8 cellular contexts compared by ENCODE assay signal in the genomic region with DNA sequence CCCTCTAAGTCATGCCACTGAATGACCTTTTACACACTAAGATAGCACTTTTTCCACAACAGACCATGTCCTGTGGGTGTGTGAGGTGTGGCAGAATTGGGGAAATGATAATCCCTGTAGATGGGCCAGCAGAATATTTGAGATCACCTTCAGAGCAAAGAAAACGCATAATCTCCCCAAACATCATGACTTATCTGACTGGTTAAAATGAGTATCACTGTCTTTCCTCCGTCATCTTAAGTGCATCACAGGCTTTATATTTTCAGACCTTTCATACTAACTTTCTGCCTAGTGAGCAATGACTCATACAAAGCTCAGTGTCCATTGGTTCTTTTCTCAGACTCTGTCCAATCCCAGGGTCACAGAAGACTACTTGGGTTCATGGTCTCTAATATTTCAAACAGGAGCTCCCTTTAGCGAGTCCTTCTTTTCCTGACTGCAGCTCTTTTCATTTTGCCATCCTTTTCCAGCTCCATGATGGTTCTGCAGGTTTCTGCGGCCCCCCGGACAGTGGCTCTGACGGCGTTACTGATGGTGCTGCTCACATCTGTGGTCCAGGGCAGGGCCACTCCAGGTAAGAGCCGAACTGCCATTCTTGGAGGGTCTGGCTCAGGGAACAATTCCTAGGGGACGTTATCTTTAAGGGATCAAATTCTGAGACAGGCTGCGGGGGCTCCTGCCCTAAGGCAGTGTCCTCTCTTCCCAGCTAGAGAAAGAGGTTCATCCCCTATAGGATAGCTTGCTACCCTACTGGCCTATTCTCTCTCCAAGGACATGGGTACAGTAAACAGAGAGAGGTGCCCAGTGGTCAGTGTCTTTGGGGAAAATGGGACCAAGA. TPM values are rescaled to one million over a fixed set of nuclear protein-coding genes. Genes with fewer than 3 reads are reported as not detected.
DNase-seq lines count a peak whose midpoint lies in the region; ATAC-seq and TF ChIP-seq lines count a peak whose summit lies in the region.

A gene (plus strand): TSS at position 423 of the 838 bp plus-strand sequence. CDS start 52 bp downstream, at position 475.

- H3K4me3 ChIP-seq in fibroblast of mammary gland (ENCODE audit: control insufficient read depth, low read depth, low read length): no peak within 1 kb of the TSS

- H3K9me3 Mint-ChIP-seq in IgD-negative memory B cell: peaks cover 0 to 2% (median 0%) of the 10 kb centered on the region in 3 donors
- no peaks in the 10 kb centered on the region for H3K9me3 Mint-ChIP-seq in activated CD8-positive, alpha-beta T cell treated with anti-CD3 and anti-CD28 coated beads for 36 hours

- H3K4me3 Mint-ChIP-seq in IgD-negative memory B cell: peak within 1 kb of the TSS; percentile 88 to 97 (median 94)
- H3K4me3 Mint-ChIP-seq in activated CD8-positive, alpha-beta T cell treated with anti-CD3 and anti-CD28 coated beads for 36 hours: peak within 1 kb of the TSS; percentile 75

- CTCF ChIA-PET in activated CD8-positive, alpha-beta T cell treated with anti-CD3 and anti-CD28 coated beads for 36 hours (lab: Charles Lee): interaction anchor here (0.7 to 1.7 kb wide), 11 partner anchors 10 to 173 kb away, joined by 3 to 18 read pairs (median 3); no protein-coding TSS in a partner anchor

- no peak for TF ChIP-seq CTCF in activated CD8-positive, alpha-beta T cell treated with anti-CD3 and anti-CD28 coated beads for 36 hours (IDR thresholded peaks at IDR 0.05)
- TF ChIP-seq CTCF in fibroblast of mammary gland (conservative IDR thresholded peaks at IDR 0.05; ENCODE audit: control insufficient read depth, insufficient read depth, low read depth, low read length): no peak

- peak; percentile 67 for ATAC-seq in GM21619 (IDR thresholded peaks at IDR 0.05; ENCODE audit: unreplicated experiment)
- ATAC-seq in activated CD8-positive, alpha-beta T cell treated with anti-CD3 and anti-CD28 coated beads for 36 hours: peak; percentile 94

- POLR2A ChIA-PET in activated CD8-positive, alpha-beta T cell treated with anti-CD3 and anti-CD28 coated beads for 36 hours (lab: Charles Lee): interaction anchor here (0.7 to 1.2 kb wide), 3 partner anchors 14 to 104 kb away, joined by 3 to 4 read pairs (median 3); no protein-coding TSS in a partner anchor

- H3K4me1 Mint-ChIP-seq in IgD-negative memory B cell: peaks cover 28 to 47% (median 29%) of the 10 kb centered on the region in 3 donors
- peaks cover 54% of the 10 kb centered on the region for H3K4me1 Mint-ChIP-seq in activated CD8-positive, alpha-beta T cell treated with anti-CD3 and anti-CD28 coated beads for 36 hours (ENCODE audit: low read depth)

- H3K27me3 Mint-ChIP-seq in IgD-negative memory B cell: no peaks in the 10 kb centered on the region
- H3K27me3 Mint-ChIP-seq in activated CD8-positive, alpha-beta T cell treated with anti-CD3 and anti-CD28 coated beads for 36 hours: no peaks in the 10 kb centered on the region

- peaks cover 24% of the 10 kb centered on the region for H3K36me3 Mint-ChIP-seq in IgD-negative memory B cell
- H3K36me3 Mint-ChIP-seq in activated CD8-positive, alpha-beta T cell treated with anti-CD3 and anti-CD28 coated beads for 36 hours (ENCODE audit: low read depth): no peaks in the 10 kb centered on the region

- DNase-seq in activated CD4-positive, CD25-positive, alpha-beta regulatory T cell treated with anti-CD3 and anti-CD28 coated beads, Interleukin-2, amount 50 U/mL, for 16 hours (ENCODE audit: low read depth, low spot score): peak; percentile 23
- DNase-seq in activated CD4-positive, CD25-positive, alpha-beta regulatory T cell treated with anti-CD3 and anti-CD28 coated beads, Interleukin-2, amount 50 U/mL, for 72 hours: no peak
- DNase-seq in activated CD8-positive, alpha-beta T cell treated with anti-CD3 and anti-CD28 coated beads for 36 hours: peak; percentile 25
- DNase-seq in fibroblast of mammary gland (ENCODE audit: low read depth) (peak; percentile 68), non-pigmented ciliary epithelial cell (ENCODE audit: low read depth) (peak; percentile 20), amniotic stem cell (lab: John Stamatoyannopoulos, UW) (no peak)

- intact Hi-C loops in activated CD8-positive, alpha-beta T cell treated with anti-CD3 and anti-CD28 coated beads for 36 hours (cut with micrococcal nuclease): loop anchor here (5.0 kb wide), 2 partner anchors 58 to 73 kb away; no protein-coding TSS in a partner anchor

- peak within 1 kb of the TSS; percentile 86 to 99 (median 97) for H3K27ac Mint-ChIP-seq in IgD-negative memory B cell
- H3K27ac Mint-ChIP-seq in activated CD8-positive, alpha-beta T cell treated with anti-CD3 and anti-CD28 coated beads for 36 hours: peak within 1 kb of the TSS; percentile 49

RNA-seq across cellular contexts. Expression of the gene that starts here (rescaled TPM):
- polyA plus RNA-seq in IgD-negative memory B cell: 2,247 TPM
- 10 to 100 TPM; 12.3 to 14.8 TPM for total RNA-seq in activated CD8-positive, alpha-beta T cell treated with anti-CD3 and anti-CD28 coated beads for 36 hours

Comparison
In these comparisons a context has a peak if more than half of its experiments do, and no peak if none do; other contexts are left out.
1. DNase-seq: peak in activated CD4-positive, CD25-positive, alpha-beta regulatory T cell treated with anti-CD3 and anti-CD28 coated beads, Interleukin-2, amount 50 U/mL, for 16 hours (single experiment), activated CD8-positive, alpha-beta T cell treated with anti-CD3 and anti-CD28 coated beads for 36 hours (single experiment), fibroblast of mammary gland (single experiment) and non-pigmented ciliary epithelial cell (single experiment); none in activated CD4-positive, CD25-positive, alpha-beta regulatory T cell treated with anti-CD3 and anti-CD28 coated beads, Interleukin-2, amount 50 U/mL, for 72 hours (single experiment) and amniotic stem cell (single experiment).